In the genomic region with DNA sequence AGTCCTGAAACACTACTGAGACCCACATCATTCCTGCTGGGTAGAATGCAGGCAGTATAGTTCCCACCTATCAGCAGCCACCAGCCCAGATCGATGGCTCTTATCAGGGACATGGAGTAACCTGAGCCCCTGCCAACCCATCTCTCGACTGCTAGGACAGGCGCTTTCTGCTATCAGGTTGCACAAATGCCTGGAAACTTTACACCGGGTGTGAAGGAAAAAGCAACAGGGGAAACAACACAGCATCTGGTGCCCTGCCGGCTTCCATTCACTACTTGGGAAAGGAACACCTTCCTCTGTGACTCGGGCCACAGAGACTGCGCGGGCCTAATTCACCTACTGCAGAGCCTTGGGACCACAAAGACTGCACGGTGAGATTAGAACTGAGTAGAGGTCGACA, we compare ENCODE assay signal across 14 cellular contexts. TPM values are rescaled to one million over a fixed set of nuclear protein-coding genes. Genes with fewer than 3 reads are reported as not detected.
DNase-seq lines count a peak whose midpoint lies in the region; ATAC-seq and TF ChIP-seq lines count a peak whose summit lies in the region.
"Had no signal": no experiment of that assay in that cellular context is flagged by ENCODE, and none has a peak within 500 bp of the region (broad histone marks: within the 10 kb centered on the region; RNA-seq: fewer than 3 reads in every experiment).

No MANE protein-coding gene starts in this region.

- no peaks in the 10 kb centered on the region for H3K27me3 Mint-ChIP-seq in HFFc6 (ENCODE audit: insufficient read depth)
- no peaks in the 10 kb centered on the region for H3K27me3 Mint-ChIP-seq in glutamatergic neuron (ENCODE audit: unreplicated experiment)

- H3K4me2 ChIP-seq in parathyroid adenoma (ENCODE audit: low read length), result peak overlapping the region; percentile 13

- H3K4me3 ChIP-seq in parathyroid adenoma (ENCODE audit: low read depth, low read length), result no peak overlapping the region
- H3K4me3 ChIP-seq: breast epithelium, psoas muscle, thoracic aorta had no signal

- DNase-seq in HFFc6, result no peak
- DNase-seq in NCI-H2196 treated with DMSO at 0.1 percent for 48 hours (lab: John Stamatoyannopoulos, UW; ENCODE audit: unreplicated experiment), result peak; percentile 3
- peak; percentile 36 for DNase-seq in glutamatergic neuron
- DNase-seq in KBM-7, result no peak
- no peak for DNase-seq in midbrain (lab: John Stamatoyannopoulos, UW)
- DNase-seq in SIG-M5 (lab: John Stamatoyannopoulos, UW), result no peak
- DNase-seq: activated T-cell treated with anti-CD3 and anti-CD28 coated beads, Interleukin-2, amount 50 U/mL, for 48 hours; CD8-positive, alpha-beta memory T cell; psoas muscle had no signal

- H3K36me3 Mint-ChIP-seq in HFFc6 (ENCODE audit: low read depth) (no peaks in the 10 kb centered on the region; the same call in 1 of the 2 replicates), glutamatergic neuron (ENCODE audit: unreplicated experiment) (no peaks in the 10 kb centered on the region)
- H3K36me3 Mint-ChIP-seq: CD8-positive, alpha-beta memory T cell had no signal

- H3K9me3 Mint-ChIP-seq in HFFc6 (no peaks in the 10 kb centered on the region), glutamatergic neuron (ENCODE audit: unreplicated experiment) (peaks cover 2% of the 10 kb centered on the region)
- H3K9me3 Mint-ChIP-seq: CD8-positive, alpha-beta memory T cell had no signal

- H3K4me1 ChIP-seq in parathyroid adenoma, result peaks cover 4% of the 10 kb centered on the region
- H3K4me1 ChIP-seq: breast epithelium had no signal

- no peak for TF ChIP-seq POLR2A in GM18505 (IDR thresholded peaks at IDR 0.05; ENCODE audit: borderline replicate concordance, extremely low read depth, insufficient read depth, insufficient read length)

- H3K79me2 ChIP-seq in parathyroid adenoma, result peaks cover 15% of the 10 kb centered on the region

- in situ Hi-C loops in KBM-7 (cut with MboI; ENCODE audit: low pct_unique_long_range_greater_than_20kb, low sequenced_read_pairs), result no loop called here

- TF ChIP-seq CTCF in HFFc6 (IDR thresholded peaks at IDR 0.05) (no peak), glutamatergic neuron (IDR thresholded peaks at IDR 0.05; ENCODE audit: partially characterized antibody, unreplicated experiment) (no peak), parathyroid adenoma (IDR thresholded peaks at IDR 0.05) (no peak)

- no peaks in the 10 kb centered on the region for H3K9me3 ChIP-seq in parathyroid adenoma (ENCODE audit: control insufficient read depth, low read length)
- H3K9me3 ChIP-seq: breast epithelium, psoas muscle, thoracic aorta had no signal

- H3K9ac ChIP-seq in parathyroid adenoma, result no peak overlapping the region

- no peak overlapping the region for H2AFZ ChIP-seq in parathyroid adenoma

- no peak overlapping the region for H3K27ac ChIP-seq in parathyroid adenoma
- H3K27ac ChIP-seq: breast epithelium, psoas muscle, thoracic aorta, VCaP had no signal

- no peaks in the 10 kb centered on the region for H3K36me3 ChIP-seq in parathyroid adenoma (ENCODE audit: control insufficient read depth, insufficient read depth, low read length)
- H3K36me3 ChIP-seq: breast epithelium, thoracic aorta had no signal

- H3K4me3 Mint-ChIP-seq in HFFc6 (peak overlapping the region; percentile 15; the same call in 1 of the 2 replicates), glutamatergic neuron (ENCODE audit: unreplicated experiment) (peak overlapping the region; percentile 81)
- H3K4me3 Mint-ChIP-seq: CD8-positive, alpha-beta memory T cell had no signal

- H3K27ac Mint-ChIP-seq in HFFc6, result peak overlapping the region; percentile 92
- H3K27ac Mint-ChIP-seq in glutamatergic neuron (ENCODE audit: unreplicated experiment), result peak overlapping the region; percentile 76
- H3K27ac Mint-ChIP-seq: CD8-positive, alpha-beta memory T cell had no signal

- H3K4me1 Mint-ChIP-seq in HFFc6 (ENCODE audit: low read depth) (peaks cover 76% of the 10 kb centered on the region), glutamatergic neuron (ENCODE audit: low read depth, unreplicated experiment) (peaks cover 39% of the 10 kb centered on the region)
- H3K4me1 Mint-ChIP-seq: CD8-positive, alpha-beta memory T cell had no signal

- ATAC-seq in GM18505 (IDR thresholded peaks at IDR 0.05; ENCODE audit: unreplicated experiment), result no peak

- no peaks in the 10 kb centered on the region for H3K27me3 ChIP-seq in parathyroid adenoma (ENCODE audit: control insufficient read depth, insufficient read depth, low read length)
- H3K27me3 ChIP-seq: breast epithelium had no signal

RNA-seq across cellular contexts. Expression of a gene that starts 18.5 kb away (rescaled TPM):
- 100 to 1,000 TPM; 139 to 165 (median 155) TPM for total RNA-seq in HFFc6 (2021; fragmentation: NEBNext Ultra II Directional; extraction: Animal tissue kit (Norgen Biotek cat#: 25700))
- total RNA-seq in glutamatergic neuron (ENCODE audit: unreplicated experiment), result 380 TPM

Comparison
In these comparisons a context has a peak if more than half of its experiments do, and no peak if none do; other contexts are left out.
1. DNase-seq: peak in NCI-H2196 treated with DMSO at 0.1 percent for 48 hours (single experiment) and glutamatergic neuron (single experiment); none in HFFc6 (single experiment), KBM-7 (single experiment), midbrain (single experiment) and SIG-M5 (single experiment).